ENCODE assay signal across 11 cellular contexts in genomic region chr10:119135517-119135890, GRCh38. TPM values are rescaled to one million over a fixed set of nuclear protein-coding genes. Genes with fewer than 3 reads are reported as not detected.
DNase-seq lines count a peak whose midpoint lies in the region; ATAC-seq and TF ChIP-seq lines count a peak whose summit lies in the region.
"Had no signal": no experiment of that assay in that cellular context is flagged by ENCODE, and none has a peak within 500 bp of the region (broad histone marks: within the 10 kb centered on the region; RNA-seq: fewer than 3 reads in every experiment).

No MANE protein-coding gene starts in this region.

- H3K4me3 ChIP-seq in right atrium auricular region (no peak overlapping the region), fibroblast of villous mesenchyme (ENCODE audit: low read depth, low read length) (no peak overlapping the region), subcutaneous abdominal adipose tissue (ENCODE audit: low read depth in 1 of 5, low read length in 5 of 5) (no peak overlapping the region)
- no peak overlapping the region for H3K4me3 ChIP-seq in effector memory CD4-positive, alpha-beta T cell (ENCODE audit: insufficient read depth, low read depth, low read length, poor library complexity, severe bottlenecking)
- H3K4me3 ChIP-seq: body of pancreas, heart left ventricle had no signal

- TF ChIP-seq CTCF in right atrium auricular region (IDR thresholded peaks at IDR 0.05) (no peak), fibroblast of villous mesenchyme (IDR thresholded peaks at IDR 0.05; ENCODE audit: insufficient read depth, low read depth, low read length) (no peak)

- no peaks in the 10 kb centered on the region for H3K27me3 Mint-ChIP-seq in T-cell
- H3K27me3 Mint-ChIP-seq: activated B cell treated with CpG ODN at 0.5 μM for 24 hours had no signal

- H3K9me3 Mint-ChIP-seq in T-cell: no peaks in the 10 kb centered on the region
- H3K9me3 Mint-ChIP-seq: activated B cell treated with CpG ODN at 0.5 μM for 24 hours had no signal

- intact Hi-C loops in Right ventricle myocardium superior (cut with DNase I): no loop called here

- H3K9ac ChIP-seq in subcutaneous abdominal adipose tissue (ENCODE audit: low read length in 5 of 5): peak overlapping the region in 1 of 5 donors; percentile 8

- H3K27ac Mint-ChIP-seq in T-cell: peak overlapping the region; percentile 9 to 22
- H3K27ac Mint-ChIP-seq: activated B cell treated with CpG ODN at 0.5 μM for 24 hours had no signal

- ATAC-seq in Right ventricle myocardium superior (ENCODE audit: poor library complexity) (peak; percentile 46), T-cell (replicated peaks in 1 of 4) (no peak), HG03175 (IDR thresholded peaks at IDR 0.05; ENCODE audit: unreplicated experiment) (no peak)
- ATAC-seq: body of pancreas had no signal

- peaks cover 36 to 38% (median 38%) of the 10 kb centered on the region in 3 donors for H3K4me1 Mint-ChIP-seq in T-cell

- no peak overlapping the region for H3K4me3 Mint-ChIP-seq in T-cell
- H3K4me3 Mint-ChIP-seq: activated B cell treated with CpG ODN at 0.5 μM for 24 hours had no signal

- H3K4me1 ChIP-seq in right atrium auricular region (no peaks in the 10 kb centered on the region), subcutaneous abdominal adipose tissue (ENCODE audit: control insufficient read depth in 5 of 5, insufficient read depth in 5 of 5, low read length in 5 of 5) (peaks cover 3 to 48% (median 38%) of the 10 kb centered on the region in 5 donors)
- peaks cover 10% of the 10 kb centered on the region for H3K4me1 ChIP-seq in effector memory CD4-positive, alpha-beta T cell (ENCODE audit: control insufficient read depth, insufficient read depth, low read length, poor library complexity, severe bottlenecking)
- H3K4me1 ChIP-seq: body of pancreas had no signal

- POLR2A ChIA-PET in T-cell (lab: Charles Lee): interaction anchor here in 1 of 2 donors (0.6 kb wide), 1 partner anchor 419 kb away, joined by 11 read pairs; no protein-coding TSS in a partner anchor

- H3K27ac ChIP-seq in right atrium auricular region (no peak overlapping the region), subcutaneous abdominal adipose tissue (ENCODE audit: low read depth, low read length) (peak overlapping the region; percentile 79)
- no peak overlapping the region for H3K27ac ChIP-seq in effector memory CD4-positive, alpha-beta T cell (ENCODE audit: insufficient read depth, low read length, poor library complexity, severe bottlenecking)

- H3K9me3 ChIP-seq in right atrium auricular region (no peaks in the 10 kb centered on the region), subcutaneous abdominal adipose tissue (ENCODE audit: control insufficient read depth in 5 of 5, low read length in 5 of 5) (no peaks in the 10 kb centered on the region)
- H3K9me3 ChIP-seq in effector memory CD4-positive, alpha-beta T cell (ENCODE audit: control insufficient read depth, low read length): no peaks in the 10 kb centered on the region
- H3K9me3 ChIP-seq: body of pancreas, heart left ventricle had no signal

- DNase-seq in Right ventricle myocardium superior (no peak), right atrium auricular region (ENCODE audit: low spot score) (no peak), T-cell (no peak), fibroblast of villous mesenchyme (ENCODE audit: low read depth) (peak; percentile 94), RKO (ENCODE audit: low spot score) (no peak)
- no peak for DNase-seq in effector memory CD4-positive, alpha-beta T cell
- DNase-seq: activated B cell treated with CpG ODN at 0.5 μM for 24 hours, heart left ventricle had no signal

- CTCF ChIA-PET in T-cell (lab: Charles Lee): interaction anchor here in 1 of 2 donors (0.6 kb wide), 1 partner anchor 404 kb away, joined by 4 read pairs; no protein-coding TSS in a partner anchor

- H3K36me3 Mint-ChIP-seq in T-cell: peaks cover 46% of the 10 kb centered on the region

- no peaks in the 10 kb centered on the region for H3K27me3 ChIP-seq in right atrium auricular region
- no peaks in the 10 kb centered on the region for H3K27me3 ChIP-seq in subcutaneous abdominal adipose tissue (ENCODE audit: control insufficient read depth in 5 of 5, insufficient read depth in 4 of 5, low read length in 5 of 5)
- no peaks in the 10 kb centered on the region for H3K27me3 ChIP-seq in effector memory CD4-positive, alpha-beta T cell (replicated peaks; ENCODE audit: control insufficient read depth, insufficient read depth, low read length, poor library complexity, severe bottlenecking)
- H3K27me3 ChIP-seq: body of pancreas, heart left ventricle had no signal

- H3K36me3 ChIP-seq in right atrium auricular region (peaks cover 21% of the 10 kb centered on the region), subcutaneous abdominal adipose tissue (ENCODE audit: control insufficient read depth in 5 of 5, insufficient read depth in 5 of 5, low read length in 5 of 5) (peaks cover 3 to 29% (median 25%) of the 10 kb centered on the region in 5 donors)
- peaks cover 10% of the 10 kb centered on the region for H3K36me3 ChIP-seq in effector memory CD4-positive, alpha-beta T cell (ENCODE audit: control insufficient read depth, insufficient read depth, low read length)

RNA-seq across cellular contexts. Expression of gene SFXN4, which starts 30.0 kb away (rescaled TPM):
- total RNA-seq in Right ventricle myocardium superior (48.2 TPM), right atrium auricular region (10 to 100 TPM; 31.3 to 49.6 TPM), T-cell (10 to 100 TPM; 10.4 to 19.4 (median 13.9) TPM), fibroblast of villous mesenchyme (11.3 and 13.0 TPM in 2 replicates)

RNA-seq across cellular contexts. Expression of gene DENND10, which starts 31.6 kb away (rescaled TPM):
- total RNA-seq in Right ventricle myocardium superior (18.9 TPM), right atrium auricular region (10 to 100 TPM; 25.9 to 31.4 TPM), T-cell (10 to 100 TPM; 28.5 to 52.4 (median 41.7) TPM), fibroblast of villous mesenchyme (71.2 and 94.6 TPM in 2 replicates)

RNA-seq across cellular contexts. Expression of gene PRDX3, which starts 43.1 kb away (rescaled TPM):
- 261 TPM for total RNA-seq in Right ventricle myocardium superior
- total RNA-seq in right atrium auricular region: 100 to 1,000 TPM; 168 to 250 TPM
- total RNA-seq in T-cell: 10 to 100 TPM; 15.7 to 36.2 (median 34.7) TPM
- 120 and 222 TPM in 2 replicates for total RNA-seq in fibroblast of villous mesenchyme

RNA-seq across cellular contexts. Expression of gene EIF3A, which starts 54.9 kb away (rescaled TPM):
- total RNA-seq in Right ventricle myocardium superior (93.8 TPM), right atrium auricular region (10 to 100 TPM; 69.8 to 76.9 TPM), T-cell (100 to 1,000 TPM; 102 to 124 (median 111) TPM), fibroblast of villous mesenchyme (95.7 and 119 TPM in 2 replicates)
